ENCODE assay signal across 8 cellular contexts in genomic region chr1:93878501-93878888, GRCh38. TPM values are rescaled to one million over a fixed set of nuclear protein-coding genes. Genes with fewer than 3 reads are reported as not detected.
DNase-seq lines count a peak whose midpoint lies in the region; ATAC-seq and TF ChIP-seq lines count a peak whose summit lies in the region.

No MANE protein-coding gene starts in this region.

- no peaks in the 10 kb centered on the region for H3K27me3 Mint-ChIP-seq in activated naive CD4-positive, alpha-beta T cell treated with anti-CD3 and anti-CD28 coated beads, Interleukin-2, amount 10 ng/mL, durations not matched to agents 7 days and 5 days

- H3K36me3 ChIP-seq in SJCRH30 = peaks cover 36% of the 10 kb centered on the region
- H3K36me3 ChIP-seq in heart right ventricle = peaks cover 0 to 55% (median 32%) of the 10 kb centered on the region in 9 donors
- H3K36me3 ChIP-seq in rectal smooth muscle tissue (ENCODE audit: control insufficient read depth, insufficient read depth, low read length) = peaks cover 22% of the 10 kb centered on the region

- no peaks in the 10 kb centered on the region for H3K27me3 ChIP-seq in SJCRH30
- no peaks in the 10 kb centered on the region for H3K27me3 ChIP-seq in heart right ventricle
- H3K27me3 ChIP-seq in rectal smooth muscle tissue (ENCODE audit: control insufficient read depth, insufficient read depth, low read length) = no peaks in the 10 kb centered on the region

- H3K9ac ChIP-seq in rectal smooth muscle tissue (ENCODE audit: low read length) = peak overlapping the region; percentile 95

- WGBS in heart right ventricle, 2 donors = 0 to 1% methylated on average over 20 of the region's 20 CpGs

- peaks cover 42% of the 10 kb centered on the region for H3K36me3 Mint-ChIP-seq in activated naive CD4-positive, alpha-beta T cell treated with anti-CD3 and anti-CD28 coated beads, Interleukin-2, amount 10 ng/mL, durations not matched to agents 7 days and 5 days

- DNase-seq in NK-92 treated with Interleukin-12 subunit alpha and Interleukin-12 subunit beta, amount 100 ng/mL, for 24 hours (lab: John Stamatoyannopoulos, UW) = peak; percentile 33
- no peak for DNase-seq in NK-92 (lab: John Stamatoyannopoulos, UW; ENCODE audit: unreplicated experiment)
- peak in 1 of 2 experiments; percentile 7 for DNase-seq in SJCRH30
- DNase-seq in activated naive CD4-positive, alpha-beta T cell treated with anti-CD3 and anti-CD28 coated beads, Interleukin-2, amount 10 ng/mL, durations not matched to agents 7 days and 5 days = peak; percentile 62
- peak; percentile 19 to 22 for DNase-seq in heart right ventricle
- DNase-seq in NCI-H1048 (lab: John Stamatoyannopoulos, UW) = no peak

- ATAC-seq in HG03060 (IDR thresholded peaks at IDR 0.05; ENCODE audit: low read depth, unreplicated experiment) = peak; percentile 25
- peak; percentile 21 to 70 (median 48) for ATAC-seq in heart right ventricle

- no peaks in the 10 kb centered on the region for H3K9me3 ChIP-seq in SJCRH30 (replicated peaks)
- H3K9me3 ChIP-seq in heart right ventricle = no peaks in the 10 kb centered on the region

- peak overlapping the region; percentile 92 for H3K27ac Mint-ChIP-seq in activated naive CD4-positive, alpha-beta T cell treated with anti-CD3 and anti-CD28 coated beads, Interleukin-2, amount 10 ng/mL, durations not matched to agents 7 days and 5 days

- intact Hi-C loops in heart right ventricle (cut with DNase I) = loop anchor here in 2 of 10 donors (2.0 to 10.0 kb wide), 2 partner anchors 30 to 1044 kb away; partner anchors contain the start of genes GCLM (in 1 of the 2) and RPL5 (in 1 of the 2)

- peak overlapping the region; percentile 81 for H3K4me3 ChIP-seq in SJCRH30
- peak overlapping the region; percentile 45 to 100 (median 82) for H3K4me3 ChIP-seq in heart right ventricle
- H3K4me3 ChIP-seq in rectal smooth muscle tissue (ENCODE audit: low read length) = peak overlapping the region; percentile 98

- H3K4me1 Mint-ChIP-seq in activated naive CD4-positive, alpha-beta T cell treated with anti-CD3 and anti-CD28 coated beads, Interleukin-2, amount 10 ng/mL, durations not matched to agents 7 days and 5 days = peaks cover 46% of the 10 kb centered on the region

- CTCF ChIA-PET in activated naive CD4-positive, alpha-beta T cell treated with anti-CD3 and anti-CD28 coated beads, Interleukin-2, amount 10 ng/mL, durations not matched to agents 7 days and 5 days (lab: Charles Lee) = interaction anchor here (1.4 kb wide), 1 partner anchor 31 kb away, joined by 7 read pairs; the partner anchor contains the start of gene GCLM

- no peak for TF ChIP-seq CTCF in heart right ventricle (IDR thresholded peaks at IDR 0.05)

- peak overlapping the region; percentile 83 for H3K27ac ChIP-seq in SJCRH30
- peak overlapping the region; percentile 47 to 98 (median 90) for H3K27ac ChIP-seq in heart right ventricle
- H3K27ac ChIP-seq in rectal smooth muscle tissue (ENCODE audit: low read depth, low read length) = peak overlapping the region; percentile 97

- H3K9me3 Mint-ChIP-seq in activated naive CD4-positive, alpha-beta T cell treated with anti-CD3 and anti-CD28 coated beads, Interleukin-2, amount 10 ng/mL, durations not matched to agents 7 days and 5 days = no peaks in the 10 kb centered on the region

- H3K4me3 Mint-ChIP-seq in activated naive CD4-positive, alpha-beta T cell treated with anti-CD3 and anti-CD28 coated beads, Interleukin-2, amount 10 ng/mL, durations not matched to agents 7 days and 5 days = peak overlapping the region; percentile 86

- no peaks in the 10 kb centered on the region for H3K4me1 ChIP-seq in SJCRH30
- peaks cover 0 to 36% (median 35%) of the 10 kb centered on the region in 9 donors for H3K4me1 ChIP-seq in heart right ventricle
- H3K4me1 ChIP-seq in rectal smooth muscle tissue (ENCODE audit: control insufficient read depth, insufficient read depth, low read length) = peaks cover 2% of the 10 kb centered on the region

RNA-seq across cellular contexts. Expression of gene DNTTIP2, which starts 0.5 kb away (rescaled TPM):
- total RNA-seq in SJCRH30 (2014; rRNA removed; shearing (Covaris generic)) = 64.7 and 79.8 TPM in 2 replicates
- total RNA-seq in heart right ventricle = 10 to 100 TPM; 33.9 to 44.3 (median 41.7) TPM
- 10 to 100 TPM; 40.1 to 64.7 TPM for polyA plus RNA-seq in heart right ventricle

RNA-seq across cellular contexts. Expression of gene GCLM, which starts 30.7 kb away (rescaled TPM):
- 6.3 and 7.2 TPM in 2 replicates for total RNA-seq in SJCRH30 (2014; rRNA removed; shearing (Covaris generic))
- total RNA-seq in heart right ventricle = 10 to 100 TPM in 7 of 10 donors, 1 to 10 TPM in 3; 7.6 to 15.5 (median 10.6) TPM
- polyA plus RNA-seq in heart right ventricle = 1 to 10 TPM; 1.9 to 4.4 TPM

Comparison
In these comparisons a context has a peak if more than half of its experiments do, and no peak if none do; other contexts are left out.
1. DNase-seq: peak in NK-92 treated with Interleukin-12 subunit alpha and Interleukin-12 subunit beta, amount 100 ng/mL, for 24 hours (single experiment), activated naive CD4-positive, alpha-beta T cell treated with anti-CD3 and anti-CD28 coated beads, Interleukin-2, amount 10 ng/mL, durations not matched to agents 7 days and 5 days (single experiment) and heart right ventricle (2 of 2); none in NK-92 (single experiment) and NCI-H1048 (single experiment).
2. Peak in every context shown above with its lines, with median percentiles within 50 percentile points of each other: H3K27ac ChIP-seq and H3K4me3 ChIP-seq.